3 cellular contexts compared by ENCODE assay signal in the genomic region with DNA sequence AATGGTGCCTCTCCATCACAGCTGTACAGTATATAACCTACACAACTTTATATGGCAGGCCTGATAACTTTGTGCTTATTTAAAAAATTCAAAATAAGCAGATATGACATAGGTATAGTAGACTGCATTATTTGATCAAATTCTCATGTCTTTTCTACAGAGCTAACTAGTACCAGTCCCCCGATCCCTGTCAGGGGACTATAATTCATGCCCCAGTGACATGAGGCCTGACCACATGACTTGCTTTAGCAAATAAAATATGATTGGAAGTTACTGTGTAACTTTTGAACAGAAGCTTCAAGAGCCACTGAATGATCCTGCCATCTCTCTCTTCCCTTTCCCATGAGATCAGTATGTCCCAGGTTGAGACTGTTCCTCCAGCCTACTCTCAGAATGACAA.
TF ChIP-seq lines count a peak whose summit lies in the region.

No MANE protein-coding gene starts in this region.

TF ChIP-seq in IMR-90, 13 proteins besides CTCF, POLR2A, EP300 and RAD21:
- TF ChIP-seq MAZ (IDR thresholded peaks at IDR 0.05; ENCODE audit: borderline replicate concordance, low read depth, low read length) (no peak), BHLHE40 (IDR thresholded peaks at IDR 0.05; ENCODE audit: low read depth, low read length) (no peak), RCOR1 (IDR thresholded peaks at IDR 0.05; ENCODE audit: insufficient replicate concordance, low read length) (no peak), SMC3 (IDR thresholded peaks at IDR 0.05; ENCODE audit: low read depth, low read length) (no peak), MXI1 (IDR thresholded peaks at IDR 0.05; ENCODE audit: borderline replicate concordance, low read depth, low read length) (no peak), MAFK (IDR thresholded peaks at IDR 0.05; ENCODE audit: low read depth, low read length) (no peak), RFX5 (IDR thresholded peaks at IDR 0.05; ENCODE audit: low read depth, low read length) (no peak), FOS (IDR thresholded peaks at IDR 0.05; ENCODE audit: low read depth, low read length) (no peak)
- TF ChIP-seq, protein P1, sequence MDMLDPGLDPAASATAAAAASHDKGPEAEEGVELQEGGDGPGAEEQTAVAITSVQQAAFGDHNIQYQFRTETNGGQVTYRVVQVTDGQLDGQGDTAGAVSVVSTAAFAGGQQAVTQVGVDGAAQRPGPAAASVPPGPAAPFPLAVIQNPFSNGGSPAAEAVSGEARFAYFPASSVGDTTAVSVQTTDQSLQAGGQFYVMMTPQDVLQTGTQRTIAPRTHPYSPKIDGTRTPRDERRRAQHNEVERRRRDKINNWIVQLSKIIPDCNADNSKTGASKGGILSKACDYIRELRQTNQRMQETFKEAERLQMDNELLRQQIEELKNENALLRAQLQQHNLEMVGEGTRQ (IDR thresholded peaks at IDR 0.05; ENCODE audit: low read depth, low read length): no peak
- TF ChIP-seq, protein P2, sequence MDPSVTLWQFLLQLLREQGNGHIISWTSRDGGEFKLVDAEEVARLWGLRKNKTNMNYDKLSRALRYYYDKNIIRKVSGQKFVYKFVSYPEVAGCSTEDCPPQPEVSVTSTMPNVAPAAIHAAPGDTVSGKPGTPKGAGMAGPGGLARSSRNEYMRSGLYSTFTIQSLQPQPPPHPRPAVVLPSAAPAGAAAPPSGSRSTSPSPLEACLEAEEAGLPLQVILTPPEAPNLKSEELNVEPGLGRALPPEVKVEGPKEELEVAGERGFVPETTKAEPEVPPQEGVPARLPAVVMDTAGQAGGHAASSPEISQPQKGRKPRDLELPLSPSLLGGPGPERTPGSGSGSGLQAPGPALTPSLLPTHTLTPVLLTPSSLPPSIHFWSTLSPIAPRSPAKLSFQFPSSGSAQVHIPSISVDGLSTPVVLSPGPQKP (IDR thresholded peaks at IDR 0.05; ENCODE audit: borderline replicate concordance, low read depth, low read length): no peak

TF ChIP-seq in GM12878, 131 proteins besides CTCF, POLR2A, EP300 and RAD21:
- TF ChIP-seq HDAC6 (IDR thresholded peaks at IDR 0.05; ENCODE audit: unreplicated experiment) (no peak), ZNF217 (IDR thresholded peaks at IDR 0.05) (no peak), PAX5 (IDR thresholded peaks at IDR 0.05; ENCODE audit: borderline replicate concordance, low read depth, low read length) (no peak), SREBF2 (IDR thresholded peaks at IDR 0.05; ENCODE audit: low read length) (no peak), ZNF207 (IDR thresholded peaks at IDR 0.05; ENCODE audit: borderline replicate concordance) (no peak), STAT1 (conservative IDR thresholded peaks at IDR 0.05) (no peak), ATF7 (IDR thresholded peaks at IDR 0.05; ENCODE audit: low read depth) (no peak), HDAC2 (IDR thresholded peaks at IDR 0.05) (no peak), FOXM1 (IDR thresholded peaks at IDR 0.05; ENCODE audit: low read depth, low read length) (no peak), TAF1 (IDR thresholded peaks at IDR 0.05; ENCODE audit: borderline replicate concordance, low read depth, low read length) (no peak), ETV6 (conservative IDR thresholded peaks at IDR 0.05 in 1 of 2, IDR thresholded peaks at IDR 0.05 in 1 of 2; ENCODE audit: borderline replicate concordance in 1 of 2, low read depth in 1 of 2) (no peak), SREBF1 (IDR thresholded peaks at IDR 0.05; ENCODE audit: low read length) (no peak)
- TF ChIP-seq, protein P3, sequence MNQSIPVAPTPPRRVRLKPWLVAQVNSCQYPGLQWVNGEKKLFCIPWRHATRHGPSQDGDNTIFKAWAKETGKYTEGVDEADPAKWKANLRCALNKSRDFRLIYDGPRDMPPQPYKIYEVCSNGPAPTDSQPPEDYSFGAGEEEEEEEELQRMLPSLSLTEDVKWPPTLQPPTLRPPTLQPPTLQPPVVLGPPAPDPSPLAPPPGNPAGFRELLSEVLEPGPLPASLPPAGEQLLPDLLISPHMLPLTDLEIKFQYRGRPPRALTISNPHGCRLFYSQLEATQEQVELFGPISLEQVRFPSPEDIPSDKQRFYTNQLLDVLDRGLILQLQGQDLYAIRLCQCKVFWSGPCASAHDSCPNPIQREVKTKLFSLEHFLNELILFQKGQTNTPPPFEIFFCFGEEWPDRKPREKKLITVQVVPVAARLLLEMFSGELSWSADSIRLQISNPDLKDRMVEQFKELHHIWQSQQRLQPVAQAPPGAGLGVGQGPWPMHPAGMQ (IDR thresholded peaks at IDR 0.05; ENCODE audit: borderline replicate concordance): no peak
- TF ChIP-seq, protein P4, sequence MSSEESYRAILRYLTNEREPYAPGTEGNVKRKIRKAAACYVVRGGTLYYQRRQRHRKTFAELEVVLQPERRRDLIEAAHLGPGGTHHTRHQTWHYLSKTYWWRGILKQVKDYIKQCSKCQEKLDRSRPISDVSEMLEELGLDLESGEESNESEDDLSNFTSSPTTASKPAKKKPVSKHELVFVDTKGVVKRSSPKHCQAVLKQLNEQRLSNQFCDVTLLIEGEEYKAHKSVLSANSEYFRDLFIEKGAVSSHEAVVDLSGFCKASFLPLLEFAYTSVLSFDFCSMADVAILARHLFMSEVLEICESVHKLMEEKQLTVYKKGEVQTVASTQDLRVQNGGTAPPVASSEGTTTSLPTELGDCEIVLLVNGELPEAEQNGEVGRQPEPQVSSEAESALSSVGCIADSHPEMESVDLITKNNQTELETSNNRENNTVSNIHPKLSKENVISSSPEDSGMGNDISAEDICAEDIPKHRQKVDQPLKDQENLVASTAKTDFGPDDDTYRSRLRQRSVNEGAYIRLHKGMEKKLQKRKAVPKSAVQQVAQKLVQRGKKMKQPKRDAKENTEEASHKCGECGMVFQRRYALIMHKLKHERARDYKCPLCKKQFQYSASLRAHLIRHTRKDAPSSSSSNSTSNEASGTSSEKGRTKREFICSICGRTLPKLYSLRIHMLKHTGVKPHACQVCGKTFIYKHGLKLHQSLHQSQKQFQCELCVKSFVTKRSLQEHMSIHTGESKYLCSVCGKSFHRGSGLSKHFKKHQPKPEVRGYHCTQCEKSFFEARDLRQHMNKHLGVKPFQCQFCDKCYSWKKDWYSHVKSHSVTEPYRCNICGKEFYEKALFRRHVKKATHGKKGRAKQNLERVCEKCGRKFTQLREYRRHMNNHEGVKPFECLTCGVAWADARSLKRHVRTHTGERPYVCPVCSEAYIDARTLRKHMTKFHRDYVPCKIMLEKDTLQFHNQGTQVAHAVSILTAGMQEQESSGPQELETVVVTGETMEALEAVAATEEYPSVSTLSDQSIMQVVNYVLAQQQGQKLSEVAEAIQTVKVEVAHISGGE (CRISPR knock-in tag; IDR thresholded peaks at IDR 0.05): no peak

TF ChIP-seq in WTC11, 78 proteins besides CTCF, POLR2A, EP300 and RAD21:
- TF ChIP-seq ZNF671 (CRISPR knock-in tag; IDR thresholded peaks at IDR 0.05) (no peak), FOXJ3 (CRISPR knock-in tag; IDR thresholded peaks at IDR 0.05; ENCODE audit: borderline replicate concordance) (no peak), SOX15 (CRISPR knock-in tag; IDR thresholded peaks at IDR 0.05) (no peak), ZNF121 (CRISPR knock-in tag; IDR thresholded peaks at IDR 0.05) (no peak), JUN (CRISPR knock-in tag; IDR thresholded peaks at IDR 0.05) (no peak), ZNF138 (CRISPR knock-in tag; conservative IDR thresholded peaks at IDR 0.05) (no peak), CREM (CRISPR knock-in tag; IDR thresholded peaks at IDR 0.05) (no peak), TCF7 (CRISPR knock-in tag; IDR thresholded peaks at IDR 0.05; ENCODE audit: low read depth) (no peak), TEAD1 (CRISPR knock-in tag; IDR thresholded peaks at IDR 0.05) (no peak), NR2C2 (CRISPR knock-in tag; IDR thresholded peaks at IDR 0.05) (no peak), OVOL2 (CRISPR knock-in tag; IDR thresholded peaks at IDR 0.05; ENCODE audit: borderline replicate concordance) (no peak), GTF2I (CRISPR knock-in tag; conservative IDR thresholded peaks at IDR 0.05) (no peak)
- TF ChIP-seq, protein P5, sequence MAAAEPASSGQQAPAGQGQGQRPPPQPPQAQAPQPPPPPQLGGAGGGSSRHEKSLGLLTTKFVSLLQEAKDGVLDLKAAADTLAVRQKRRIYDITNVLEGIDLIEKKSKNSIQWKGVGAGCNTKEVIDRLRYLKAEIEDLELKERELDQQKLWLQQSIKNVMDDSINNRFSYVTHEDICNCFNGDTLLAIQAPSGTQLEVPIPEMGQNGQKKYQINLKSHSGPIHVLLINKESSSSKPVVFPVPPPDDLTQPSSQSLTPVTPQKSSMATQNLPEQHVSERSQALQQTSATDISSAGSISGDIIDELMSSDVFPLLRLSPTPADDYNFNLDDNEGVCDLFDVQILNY (CRISPR knock-in tag; IDR thresholded peaks at IDR 0.05): no peak
- TF ChIP-seq, protein P6, sequence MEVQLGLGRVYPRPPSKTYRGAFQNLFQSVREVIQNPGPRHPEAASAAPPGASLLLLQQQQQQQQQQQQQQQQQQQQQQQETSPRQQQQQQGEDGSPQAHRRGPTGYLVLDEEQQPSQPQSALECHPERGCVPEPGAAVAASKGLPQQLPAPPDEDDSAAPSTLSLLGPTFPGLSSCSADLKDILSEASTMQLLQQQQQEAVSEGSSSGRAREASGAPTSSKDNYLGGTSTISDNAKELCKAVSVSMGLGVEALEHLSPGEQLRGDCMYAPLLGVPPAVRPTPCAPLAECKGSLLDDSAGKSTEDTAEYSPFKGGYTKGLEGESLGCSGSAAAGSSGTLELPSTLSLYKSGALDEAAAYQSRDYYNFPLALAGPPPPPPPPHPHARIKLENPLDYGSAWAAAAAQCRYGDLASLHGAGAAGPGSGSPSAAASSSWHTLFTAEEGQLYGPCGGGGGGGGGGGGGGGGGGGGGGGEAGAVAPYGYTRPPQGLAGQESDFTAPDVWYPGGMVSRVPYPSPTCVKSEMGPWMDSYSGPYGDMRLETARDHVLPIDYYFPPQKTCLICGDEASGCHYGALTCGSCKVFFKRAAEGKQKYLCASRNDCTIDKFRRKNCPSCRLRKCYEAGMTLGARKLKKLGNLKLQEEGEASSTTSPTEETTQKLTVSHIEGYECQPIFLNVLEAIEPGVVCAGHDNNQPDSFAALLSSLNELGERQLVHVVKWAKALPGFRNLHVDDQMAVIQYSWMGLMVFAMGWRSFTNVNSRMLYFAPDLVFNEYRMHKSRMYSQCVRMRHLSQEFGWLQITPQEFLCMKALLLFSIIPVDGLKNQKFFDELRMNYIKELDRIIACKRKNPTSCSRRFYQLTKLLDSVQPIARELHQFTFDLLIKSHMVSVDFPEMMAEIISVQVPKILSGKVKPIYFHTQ (CRISPR knock-in tag; IDR thresholded peaks at IDR 0.05): no peak
- TF ChIP-seq, protein P7, sequence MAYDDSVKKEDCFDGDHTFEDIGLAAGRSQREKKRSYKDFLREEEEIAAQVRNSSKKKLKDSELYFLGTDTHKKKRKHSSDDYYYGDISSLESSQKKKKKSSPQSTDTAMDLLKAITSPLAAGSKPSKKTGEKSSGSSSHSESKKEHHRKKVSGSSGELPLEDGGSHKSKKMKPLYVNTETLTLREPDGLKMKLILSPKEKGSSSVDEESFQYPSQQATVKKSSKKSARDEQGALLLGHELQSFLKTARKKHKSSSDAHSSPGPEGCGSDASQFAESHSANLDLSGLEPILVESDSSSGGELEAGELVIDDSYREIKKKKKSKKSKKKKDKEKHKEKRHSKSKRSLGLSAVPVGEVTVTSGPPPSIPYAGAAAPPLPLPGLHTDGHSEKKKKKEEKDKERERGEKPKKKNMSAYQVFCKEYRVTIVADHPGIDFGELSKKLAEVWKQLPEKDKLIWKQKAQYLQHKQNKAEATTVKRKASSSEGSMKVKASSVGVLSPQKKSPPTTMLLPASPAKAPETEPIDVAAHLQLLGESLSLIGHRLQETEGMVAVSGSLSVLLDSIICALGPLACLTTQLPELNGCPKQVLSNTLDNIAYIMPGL (CRISPR knock-in tag; IDR thresholded peaks at IDR 0.05): no peak
- TF ChIP-seq, protein P8, sequence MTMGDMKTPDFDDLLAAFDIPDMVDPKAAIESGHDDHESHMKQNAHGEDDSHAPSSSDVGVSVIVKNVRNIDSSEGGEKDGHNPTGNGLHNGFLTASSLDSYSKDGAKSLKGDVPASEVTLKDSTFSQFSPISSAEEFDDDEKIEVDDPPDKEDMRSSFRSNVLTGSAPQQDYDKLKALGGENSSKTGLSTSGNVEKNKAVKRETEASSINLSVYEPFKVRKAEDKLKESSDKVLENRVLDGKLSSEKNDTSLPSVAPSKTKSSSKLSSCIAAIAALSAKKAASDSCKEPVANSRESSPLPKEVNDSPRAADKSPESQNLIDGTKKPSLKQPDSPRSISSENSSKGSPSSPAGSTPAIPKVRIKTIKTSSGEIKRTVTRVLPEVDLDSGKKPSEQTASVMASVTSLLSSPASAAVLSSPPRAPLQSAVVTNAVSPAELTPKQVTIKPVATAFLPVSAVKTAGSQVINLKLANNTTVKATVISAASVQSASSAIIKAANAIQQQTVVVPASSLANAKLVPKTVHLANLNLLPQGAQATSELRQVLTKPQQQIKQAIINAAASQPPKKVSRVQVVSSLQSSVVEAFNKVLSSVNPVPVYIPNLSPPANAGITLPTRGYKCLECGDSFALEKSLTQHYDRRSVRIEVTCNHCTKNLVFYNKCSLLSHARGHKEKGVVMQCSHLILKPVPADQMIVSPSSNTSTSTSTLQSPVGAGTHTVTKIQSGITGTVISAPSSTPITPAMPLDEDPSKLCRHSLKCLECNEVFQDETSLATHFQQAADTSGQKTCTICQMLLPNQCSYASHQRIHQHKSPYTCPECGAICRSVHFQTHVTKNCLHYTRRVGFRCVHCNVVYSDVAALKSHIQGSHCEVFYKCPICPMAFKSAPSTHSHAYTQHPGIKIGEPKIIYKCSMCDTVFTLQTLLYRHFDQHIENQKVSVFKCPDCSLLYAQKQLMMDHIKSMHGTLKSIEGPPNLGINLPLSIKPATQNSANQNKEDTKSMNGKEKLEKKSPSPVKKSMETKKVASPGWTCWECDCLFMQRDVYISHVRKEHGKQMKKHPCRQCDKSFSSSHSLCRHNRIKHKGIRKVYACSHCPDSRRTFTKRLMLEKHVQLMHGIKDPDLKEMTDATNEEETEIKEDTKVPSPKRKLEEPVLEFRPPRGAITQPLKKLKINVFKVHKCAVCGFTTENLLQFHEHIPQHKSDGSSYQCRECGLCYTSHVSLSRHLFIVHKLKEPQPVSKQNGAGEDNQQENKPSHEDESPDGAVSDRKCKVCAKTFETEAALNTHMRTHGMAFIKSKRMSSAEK (CRISPR knock-in tag; IDR thresholded peaks at IDR 0.05; ENCODE audit: borderline replicate concordance): no peak
- TF ChIP-seq, protein P9, sequence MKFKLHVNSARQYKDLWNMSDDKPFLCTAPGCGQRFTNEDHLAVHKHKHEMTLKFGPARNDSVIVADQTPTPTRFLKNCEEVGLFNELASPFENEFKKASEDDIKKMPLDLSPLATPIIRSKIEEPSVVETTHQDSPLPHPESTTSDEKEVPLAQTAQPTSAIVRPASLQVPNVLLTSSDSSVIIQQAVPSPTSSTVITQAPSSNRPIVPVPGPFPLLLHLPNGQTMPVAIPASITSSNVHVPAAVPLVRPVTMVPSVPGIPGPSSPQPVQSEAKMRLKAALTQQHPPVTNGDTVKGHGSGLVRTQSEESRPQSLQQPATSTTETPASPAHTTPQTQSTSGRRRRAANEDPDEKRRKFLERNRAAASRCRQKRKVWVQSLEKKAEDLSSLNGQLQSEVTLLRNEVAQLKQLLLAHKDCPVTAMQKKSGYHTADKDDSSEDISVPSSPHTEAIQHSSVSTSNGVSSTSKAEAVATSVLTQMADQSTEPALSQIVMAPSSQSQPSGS (CRISPR knock-in tag; IDR thresholded peaks at IDR 0.05; ENCODE audit: borderline replicate concordance, low read depth): no peak
